In genomic region chr18:62519684-62520083, GRCh38 we compare ENCODE assay signal across 37 cellular contexts.
"Had no signal": no experiment of that assay in that cellular context is flagged by ENCODE, and none has a peak within 500 bp of the region (broad histone marks: within the 10 kb centered on the region; RNA-seq: fewer than 3 reads in every experiment).

No MANE protein-coding gene starts in this region.

- H3K27ac ChIP-seq: adrenal gland, body of pancreas, brain microvascular endothelial cell, breast epithelium, VCaP had no signal

- H3K27me3 ChIP-seq: adrenal gland, body of pancreas, brain microvascular endothelial cell, breast epithelium had no signal

- FAIRE-seq: TTC549 had no signal

- H3K4me3 ChIP-seq: adrenal gland, body of pancreas, breast epithelium had no signal

- DNase-seq: activated B cell treated with CpG ODN at 0.5 μM for 24 hours; activated CD4-positive, alpha-beta memory T cell treated with anti-CD3 and anti-CD28 coated beads for 36 hours; activated CD4-positive, alpha-beta T cell treated with anti-CD3 and anti-CD28 coated beads for 4 hours; activated CD4-positive, alpha-beta T cell treated with anti-CD3 and anti-CD28 coated beads, Interleukin-2, amount 10 ng/mL, durations not matched to agents 24 days and 14 days; activated CD4-positive, alpha-beta T cell treated with anti-CD3 and anti-CD28 coated beads, Interleukin-2, amount 50 U/mL, for 1 hour; activated CD4-positive, alpha-beta T cell treated with anti-CD3 and anti-CD28 coated beads, Interleukin-2, amount 50 U/mL, for 4 hours; activated CD4-positive, CD25-positive, alpha-beta regulatory T cell treated with anti-CD3 and anti-CD28 coated beads, Interleukin-2, amount 50 U/mL, for 72 hours; activated CD8-positive, alpha-beta memory T cell treated with anti-CD3 and anti-CD28 coated beads, Interleukin-2, amount 50 U/mL, for 4 hours; activated CD8-positive, alpha-beta T cell treated with anti-CD3 and anti-CD28 coated beads for 36 hours; activated effector memory CD4-positive, alpha-beta T cell treated with anti-CD3 and anti-CD28 coated beads, Interleukin-2, amount 50 U/mL, for 16 hours; activated gamma-delta T cell treated with Interleukin-2 at 50 U/mL for 16 hours; activated naive CD4-positive, alpha-beta T cell; activated naive CD4-positive, alpha-beta T cell treated with anti-CD3 and anti-CD28 coated beads for 36 hours; activated naive CD4-positive, alpha-beta T cell treated with anti-CD3 and anti-CD28 coated beads, Interleukin-2, amount 50 U/mL, for 16 hours; activated naive CD8-positive, alpha-beta T cell treated with anti-CD3 and anti-CD28 coated beads for 36 hours; activated T-cell treated with anti-CD3 and anti-CD28 coated beads for 4 hours; activated T-cell treated with anti-CD3 and anti-CD28 coated beads, Interleukin-2, amount 50 U/mL, for 1 hour; activated T-cell treated with anti-CD3 and anti-CD28 coated beads, Interleukin-2, amount 50 U/mL, for 4 hours; activated T-cell treated with anti-CD3 and anti-CD28 coated beads, Interleukin-2, amount 50 U/mL, for 72 hours; adrenal gland; amniotic stem cell; aorta; body of pancreas; brain microvascular endothelial cell; caudate nucleus; cerebellar nuclear complex; T-helper 2 cell; T-helper 9 cell had no signal

- H3K36me3 ChIP-seq: adrenal gland, brain microvascular endothelial cell, breast epithelium had no signal

- H3K4me3 Mint-ChIP-seq: activated B cell treated with CpG ODN at 0.5 μM for 24 hours; activated CD4-positive, alpha-beta memory T cell treated with anti-CD3 and anti-CD28 coated beads for 36 hours; activated CD4-positive, alpha-beta T cell treated with anti-CD3 and anti-CD28 coated beads, Interleukin-2, amount 10 ng/mL, durations not matched to agents 24 days and 14 days; activated CD8-positive, alpha-beta T cell treated with anti-CD3 and anti-CD28 coated beads for 36 hours; activated naive CD4-positive, alpha-beta T cell treated with anti-CD3 and anti-CD28 coated beads for 36 hours; activated naive CD8-positive, alpha-beta T cell treated with anti-CD3 and anti-CD28 coated beads for 36 hours; activated T-cell treated with anti-CD3 and anti-CD28 coated beads, Interleukin-2, amount 50 U/mL, for 4 hours; activated T-cell treated with anti-CD3 and anti-CD28 coated beads, Interleukin-2, amount 50 U/mL, for 72 hours; activated T-helper 1 cell treated with anti-CD3 and anti-CD28 coated beads, Interleukin-12 subunit alpha, Interleukin-12 subunit beta, Interleukin-2, Interleukin-4 antibody, amounts not matched to agents 30 ng/mL and 10 ng/mL and 1 ng/mL, durations not matched to agents 14 hours and 24 hours and 36 hours; activated T-helper 17 cell treated with anti-CD3 and anti-CD28 coated beads, Interleukin-2, amount 50 U/mL, for 72 hours; central memory CD8-positive, alpha-beta T cell; T-helper 1 cell treated with Interleukin-12 subunit alpha and Interleukin-12 subunit beta and Interleukin-4 antibody, amounts not matched to agents 30 μg/mL and 1 μg/mL, for 36 hours; T-helper 2 cell treated with Interferon-gamma antibody and Interleukin-4, amounts not matched to agents 5 μg/mL and 100 μg/mL, for 36 hours had no signal

- ATAC-seq: activated CD8-positive, alpha-beta T cell treated with anti-CD3 and anti-CD28 coated beads for 36 hours; activated naive CD4-positive, alpha-beta T cell treated with anti-CD3 and anti-CD28 coated beads, Interleukin-2, amount 50 U/mL, for 72 hours; activated T-cell treated with anti-CD3 and anti-CD28 coated beads, Interleukin-2, amount 50 U/mL, for 4 hours; activated T-cell treated with anti-CD3 and anti-CD28 coated beads, Interleukin-2, amount 50 U/mL, for 72 hours; activated T-helper 17 cell treated with anti-CD3 and anti-CD28 coated beads, Interleukin-2, amount 50 U/mL, for 72 hours; body of pancreas had no signal

- H3K27me3 Mint-ChIP-seq: activated B cell treated with CpG ODN at 0.5 μM for 24 hours; activated CD4-positive, alpha-beta memory T cell treated with anti-CD3 and anti-CD28 coated beads for 36 hours; activated CD4-positive, alpha-beta T cell treated with anti-CD3 and anti-CD28 coated beads, Interleukin-2, amount 10 ng/mL, durations not matched to agents 24 days and 14 days; activated CD8-positive, alpha-beta T cell treated with anti-CD3 and anti-CD28 coated beads for 36 hours; activated naive CD8-positive, alpha-beta T cell treated with anti-CD3 and anti-CD28 coated beads for 36 hours; activated T-helper 17 cell treated with anti-CD3 and anti-CD28 coated beads, Interleukin-2, amount 50 U/mL, for 72 hours; central memory CD8-positive, alpha-beta T cell had no signal

- H3K9me3 Mint-ChIP-seq: activated CD8-positive, alpha-beta T cell treated with anti-CD3 and anti-CD28 coated beads for 36 hours; activated naive CD4-positive, alpha-beta T cell treated with anti-CD3 and anti-CD28 coated beads for 36 hours; activated T-helper 17 cell treated with anti-CD3 and anti-CD28 coated beads, Interleukin-2, amount 50 U/mL, for 72 hours; central memory CD8-positive, alpha-beta T cell had no signal

- H3K9me3 ChIP-seq: body of pancreas had no signal

- H3K27ac Mint-ChIP-seq: activated B cell treated with CpG ODN at 0.5 μM for 24 hours; activated CD4-positive, alpha-beta memory T cell treated with anti-CD3 and anti-CD28 coated beads for 36 hours; activated CD4-positive, alpha-beta T cell treated with anti-CD3 and anti-CD28 coated beads, Interleukin-2, amount 10 ng/mL, durations not matched to agents 24 days and 14 days; activated CD8-positive, alpha-beta T cell treated with anti-CD3 and anti-CD28 coated beads for 36 hours; activated naive CD4-positive, alpha-beta T cell treated with anti-CD3 and anti-CD28 coated beads for 36 hours; activated naive CD4-positive, alpha-beta T cell treated with anti-CD3 and anti-CD28 coated beads, Interleukin-2, amount 50 U/mL, for 72 hours; activated naive CD8-positive, alpha-beta T cell treated with anti-CD3 and anti-CD28 coated beads for 36 hours; activated T-helper 1 cell treated with anti-CD3 and anti-CD28 coated beads, Interleukin-12 subunit alpha, Interleukin-12 subunit beta, Interleukin-2, Interleukin-4 antibody, amounts not matched to agents 30 ng/mL and 10 ng/mL and 1 ng/mL, durations not matched to agents 14 hours and 24 hours and 36 hours; activated T-helper 17 cell treated with anti-CD3 and anti-CD28 coated beads, Interleukin-2, amount 50 U/mL, for 72 hours; T-helper 1 cell treated with Interleukin-12 subunit alpha and Interleukin-12 subunit beta and Interleukin-4 antibody, amounts not matched to agents 30 μg/mL and 1 μg/mL, for 36 hours; T-helper 2 cell treated with Interferon-gamma antibody and Interleukin-4, amounts not matched to agents 5 μg/mL and 100 μg/mL, for 36 hours had no signal
